ENCODE assay signal across 9 cellular contexts in the genomic region with DNA sequence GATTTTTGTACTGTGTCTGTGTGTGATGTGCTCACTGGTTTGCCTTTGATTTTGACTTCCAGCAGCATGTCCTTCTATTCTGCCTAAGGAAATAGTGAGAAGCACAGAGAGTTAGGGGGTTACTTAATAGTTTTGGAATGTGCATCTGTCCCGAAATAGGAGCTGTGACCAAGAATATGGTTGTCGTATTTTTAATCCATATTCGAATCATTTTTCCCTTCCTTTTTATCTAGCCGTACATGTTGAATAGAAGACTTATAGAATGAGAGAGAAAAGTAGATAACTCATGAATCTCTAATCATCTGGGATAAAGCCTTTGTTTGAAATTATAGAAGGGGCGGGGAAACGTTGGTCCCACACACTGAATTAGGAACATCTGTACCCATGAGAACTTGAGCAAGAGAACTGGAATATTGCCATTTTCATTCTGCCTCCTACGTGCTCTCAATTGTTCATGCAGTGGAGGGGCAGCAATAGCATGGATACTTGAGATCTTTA. TPM values are rescaled to one million over a fixed set of nuclear protein-coding genes. Genes with fewer than 3 reads are reported as not detected.
DNase-seq lines count a peak whose midpoint lies in the region; ATAC-seq and TF ChIP-seq lines count a peak whose summit lies in the region.
"Had no signal": no experiment of that assay in that cellular context is flagged by ENCODE, and none has a peak within 500 bp of the region (broad histone marks: within the 10 kb centered on the region; RNA-seq: fewer than 3 reads in every experiment).

No MANE protein-coding gene starts in this region.

- no peak overlapping the region for H3K27ac Mint-ChIP-seq in activated CD8-positive, alpha-beta memory T cell treated with anti-CD3 and anti-CD28 coated beads, Interleukin-2, amount 10 ng/mL, durations not matched to agents 7 days and 5 days

- H3K4me1 ChIP-seq in SJCRH30 (peaks cover 18% of the 10 kb centered on the region), rectal smooth muscle tissue (ENCODE audit: control insufficient read depth, insufficient read depth, low read length) (peaks cover 35% of the 10 kb centered on the region)

- H3K27me3 Mint-ChIP-seq in activated CD8-positive, alpha-beta memory T cell treated with anti-CD3 and anti-CD28 coated beads, Interleukin-2, amount 10 ng/mL, durations not matched to agents 7 days and 5 days: no peaks in the 10 kb centered on the region

- peak; percentile 78 for DNase-seq in AG09309 (ENCODE audit: low read depth)
- DNase-seq in SJCRH30: peak; percentile 62 to 85
- peak; percentile 85 for DNase-seq in fibroblast of villous mesenchyme (ENCODE audit: low read depth)
- DNase-seq in activated CD8-positive, alpha-beta memory T cell treated with anti-CD3 and anti-CD28 coated beads, Interleukin-2, amount 10 ng/mL, durations not matched to agents 7 days and 5 days: no peak
- DNase-seq in 8988T: no peak
- DNase-seq: PC-3 had no signal

- peaks cover 30% of the 10 kb centered on the region for H3K4me1 Mint-ChIP-seq in activated CD8-positive, alpha-beta memory T cell treated with anti-CD3 and anti-CD28 coated beads, Interleukin-2, amount 10 ng/mL, durations not matched to agents 7 days and 5 days

- no peaks in the 10 kb centered on the region for H3K27me3 ChIP-seq in SJCRH30
- no peaks in the 10 kb centered on the region for H3K27me3 ChIP-seq in rectal smooth muscle tissue (ENCODE audit: control insufficient read depth, insufficient read depth, low read length)

- H3K4me3 Mint-ChIP-seq in activated CD8-positive, alpha-beta memory T cell treated with anti-CD3 and anti-CD28 coated beads, Interleukin-2, amount 10 ng/mL, durations not matched to agents 7 days and 5 days: no peak overlapping the region

- no peak overlapping the region for H3K9ac ChIP-seq in rectal smooth muscle tissue (ENCODE audit: low read length)

- ATAC-seq in activated CD8-positive, alpha-beta memory T cell treated with anti-CD3 and anti-CD28 coated beads, Interleukin-2, amount 10 ng/mL, durations not matched to agents 7 days and 5 days: no peak
- ATAC-seq in GM19395 (IDR thresholded peaks at IDR 0.05; ENCODE audit: unreplicated experiment) (no peak), HG03378 (IDR thresholded peaks at IDR 0.05; ENCODE audit: unreplicated experiment) (no peak)
- ATAC-seq: PC-3 had no signal

- no peaks in the 10 kb centered on the region for H3K9me3 Mint-ChIP-seq in activated CD8-positive, alpha-beta memory T cell treated with anti-CD3 and anti-CD28 coated beads, Interleukin-2, amount 10 ng/mL, durations not matched to agents 7 days and 5 days (ENCODE audit: low read depth)

- no peak overlapping the region for H3K4me3 ChIP-seq in AG09309 (ENCODE audit: control insufficient read depth, low read depth, low read length)
- peak overlapping the region; percentile 45 for H3K4me3 ChIP-seq in SJCRH30
- no peak overlapping the region for H3K4me3 ChIP-seq in fibroblast of villous mesenchyme (ENCODE audit: low read depth, low read length)
- H3K4me3 ChIP-seq in rectal smooth muscle tissue (ENCODE audit: low read length): no peak overlapping the region

- H3K9me3 ChIP-seq in SJCRH30 (replicated peaks): no peaks in the 10 kb centered on the region

- H3K36me3 ChIP-seq in SJCRH30 (no peaks in the 10 kb centered on the region; the same call in 1 of the 2 replicates), rectal smooth muscle tissue (ENCODE audit: control insufficient read depth, insufficient read depth, low read length) (peaks cover 2% of the 10 kb centered on the region)

- H3K36me3 Mint-ChIP-seq in activated CD8-positive, alpha-beta memory T cell treated with anti-CD3 and anti-CD28 coated beads, Interleukin-2, amount 10 ng/mL, durations not matched to agents 7 days and 5 days: peaks cover 35% of the 10 kb centered on the region

- CTCF ChIA-PET in activated CD8-positive, alpha-beta memory T cell treated with anti-CD3 and anti-CD28 coated beads, Interleukin-2, amount 10 ng/mL, durations not matched to agents 7 days and 5 days (lab: Charles Lee): no interaction called here

- H3K27ac ChIP-seq in SJCRH30 (peak overlapping the region; percentile 87), rectal smooth muscle tissue (ENCODE audit: low read depth, low read length) (peak overlapping the region; percentile 65)

- TF ChIP-seq CTCF in AG09309 (IDR thresholded peaks at IDR 0.05; ENCODE audit: control insufficient read depth, insufficient read depth, low read depth, low read length, missing control alignments) (no peak), fibroblast of villous mesenchyme (IDR thresholded peaks at IDR 0.05; ENCODE audit: insufficient read depth, low read depth, low read length) (no peak)

RNA-seq across cellular contexts. Expression of a gene that starts 23.6 kb away (rescaled TPM):
- total RNA-seq in SJCRH30 (2014; rRNA removed; shearing (Covaris generic)): 13.4 and 15.5 TPM in 2 replicates
- 21.2 and 23.2 TPM in 2 replicates for total RNA-seq in fibroblast of villous mesenchyme
- 10 to 100 TPM; 62.3 to 79.1 TPM for total RNA-seq in activated CD8-positive, alpha-beta memory T cell treated with anti-CD3 and anti-CD28 coated beads, Interleukin-2, amount 10 ng/mL, durations not matched to agents 7 days and 5 days

Comparison
In these comparisons a context has a peak if more than half of its experiments do, and no peak if none do; other contexts are left out.
1. DNase-seq: peak in AG09309 (single experiment), SJCRH30 (2 of 2) and fibroblast of villous mesenchyme (single experiment); none in activated CD8-positive, alpha-beta memory T cell treated with anti-CD3 and anti-CD28 coated beads, Interleukin-2, amount 10 ng/mL, durations not matched to agents 7 days and 5 days (single experiment) and 8988T (single experiment).